21 cellular contexts compared by ENCODE assay signal in the genomic region with DNA sequence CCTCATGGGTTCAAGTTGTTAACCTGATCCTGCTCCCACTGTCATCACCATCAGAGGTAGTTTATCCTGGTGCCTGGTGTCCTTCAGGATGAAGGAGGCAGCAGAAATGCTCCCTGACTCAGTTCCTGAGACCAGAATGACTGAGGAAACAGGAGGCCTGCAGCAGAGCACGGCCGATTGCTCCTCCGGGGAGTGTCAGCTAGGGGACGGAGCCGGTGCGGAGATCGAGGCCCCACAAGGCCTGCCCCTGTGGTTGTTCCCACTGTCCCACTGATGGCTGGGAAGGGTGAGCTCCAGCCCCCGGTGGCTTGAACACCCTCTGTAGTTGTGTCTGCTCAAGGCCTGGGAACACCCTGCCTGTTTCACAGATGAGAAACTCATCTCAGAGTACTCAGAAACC. TPM values are rescaled to one million over a fixed set of nuclear protein-coding genes. Genes with fewer than 3 reads are reported as not detected.
DNase-seq lines count a peak whose midpoint lies in the region; FAIRE-seq and TF ChIP-seq lines count a peak whose summit lies in the region.
"Had no signal": no experiment of that assay in that cellular context is flagged by ENCODE, and none has a peak within 500 bp of the region (broad histone marks: within the 10 kb centered on the region; RNA-seq: fewer than 3 reads in every experiment).

No MANE protein-coding gene starts in this region.

- H2AFZ ChIP-seq in mesenchymal stem cell (ENCODE audit: low read depth, low read length) = no peak overlapping the region

- TF ChIP-seq CTCF in brain microvascular endothelial cell (IDR thresholded peaks at IDR 0.05; ENCODE audit: low read depth, low read length, missing control alignments) (no peak), sigmoid colon (IDR thresholded peaks at IDR 0.05) (no peak)

- DNase-seq in brain microvascular endothelial cell (no peak), mesenchymal stem cell (no peak), sigmoid colon (peak; percentile 45), HT-29 (ENCODE audit: low spot score) (no peak), CD1c-positive myeloid dendritic cell (ENCODE audit: extremely low spot score) (no peak), H54 (ENCODE audit: insufficient read length, low spot score) (no peak), C1 segment of cervical spinal cord (lab: John Stamatoyannopoulos, UW) (no peak)
- DNase-seq: activated CD8-positive, alpha-beta T cell treated with anti-CD3 and anti-CD28 coated beads, Interleukin-2, amount 10 ng/mL, durations not matched to agents 7 days and 5 days; activated naive CD4-positive, alpha-beta T cell; adrenal gland; CD4-positive, alpha-beta memory T cell; dorsolateral prefrontal cortex; erythroblast; foreskin keratinocyte; NCI-H187; NCI-H69; retina; stimulated activated CD4-positive, alpha-beta T cell treated with anti-CD3 and anti-CD28 coated beads, Interleukin-12 subunit alpha, Interleukin-12 subunit beta, amount 100 ng/mL, for 4 hours; SW 1271 had no signal

- peaks cover 25% of the 10 kb centered on the region for H3K36me3 ChIP-seq in HUES6 (ENCODE audit: control insufficient read depth, insufficient read depth, low read length)
- H3K36me3 ChIP-seq in brain microvascular endothelial cell (replicated peaks) = peaks cover 13% of the 10 kb centered on the region
- H3K36me3 ChIP-seq in mesenchymal stem cell (ENCODE audit: control insufficient read depth in 1 of 2, insufficient read depth in 2 of 2, low read depth in 1 of 2, low read length in 2 of 2) = peaks cover 54 to 64% of the 10 kb centered on the region in 2 experiments
- H3K36me3 ChIP-seq in sigmoid colon = peaks cover 0 to 3% (median 0%) of the 10 kb centered on the region in 4 donors
- H3K36me3 ChIP-seq: adrenal gland had no signal

- no peak overlapping the region for H3K4me3 ChIP-seq in HUES6 (ENCODE audit: low read depth, low read length)
- no peak overlapping the region for H3K4me3 ChIP-seq in brain microvascular endothelial cell (ENCODE audit: low read depth, low read length)
- no peak overlapping the region for H3K4me3 ChIP-seq in mesenchymal stem cell (ENCODE audit: insufficient read depth in 1 of 2, low read depth in 1 of 2, low read length in 2 of 2)
- no peak overlapping the region for H3K4me3 ChIP-seq in sigmoid colon
- H3K4me3 ChIP-seq: adrenal gland, dorsolateral prefrontal cortex had no signal

- no peak overlapping the region for H3K4me2 ChIP-seq in mesenchymal stem cell (ENCODE audit: low read length, poor library complexity, severe bottlenecking)

- in situ Hi-C loops in brain microvascular endothelial cell (cut with HindIII; ENCODE audit: low pct_ligation_motif_present, low sequenced_read_pairs) = no loop called here

- TF ChIP-seq EP300 in sigmoid colon (IDR thresholded peaks at IDR 0.05) = no peak

- no peaks in the 10 kb centered on the region for H3K9me3 ChIP-seq in HUES6 (ENCODE audit: control insufficient read depth, insufficient read depth, low read depth, low read length)
- no peaks in the 10 kb centered on the region for H3K9me3 ChIP-seq in mesenchymal stem cell (ENCODE audit: control insufficient read depth, low read length)
- H3K9me3 ChIP-seq in sigmoid colon = no peaks in the 10 kb centered on the region
- H3K9me3 ChIP-seq: adrenal gland had no signal

- H2BK15ac ChIP-seq in mesenchymal stem cell (ENCODE audit: low read depth, poor library complexity, severe bottlenecking) = no peak overlapping the region

- peak overlapping the region; percentile 10 to 45 for H3K4ac ChIP-seq in mesenchymal stem cell (ENCODE audit: low read depth in 1 of 2, low read length in 2 of 2)

- peak overlapping the region; percentile 9 for H2BK120ac ChIP-seq in mesenchymal stem cell (ENCODE audit: low read depth, low read length)

- H3K4me1 ChIP-seq in HUES6 (ENCODE audit: control insufficient read depth, insufficient read depth, low read length) (peaks cover 75% of the 10 kb centered on the region), mesenchymal stem cell (ENCODE audit: control insufficient read depth, insufficient read depth, low read depth, low read length) (peaks cover 58% of the 10 kb centered on the region), sigmoid colon (peaks cover 0 to 77% (median 49%) of the 10 kb centered on the region in 4 donors)
- H3K4me1 ChIP-seq: foreskin keratinocyte had no signal

- H4K91ac ChIP-seq in mesenchymal stem cell (ENCODE audit: low read length) = peak overlapping the region; percentile 12

- H3K27me3 ChIP-seq in HUES6 (ENCODE audit: control insufficient read depth, insufficient read depth, low read length) = no peaks in the 10 kb centered on the region
- H3K27me3 ChIP-seq in brain microvascular endothelial cell (replicated peaks) = no peaks in the 10 kb centered on the region
- H3K27me3 ChIP-seq in mesenchymal stem cell (ENCODE audit: control insufficient read depth in 1 of 2, insufficient read depth in 1 of 2, low read length in 2 of 2) = no peaks in the 10 kb centered on the region
- H3K27me3 ChIP-seq in sigmoid colon = no peaks in the 10 kb centered on the region
- H3K27me3 ChIP-seq: adrenal gland, dorsolateral prefrontal cortex, foreskin keratinocyte had no signal

- no peak overlapping the region for H4K8ac ChIP-seq in mesenchymal stem cell (ENCODE audit: low read length)

- TF ChIP-seq POLR2A in sigmoid colon (IDR thresholded peaks at IDR 0.05) (no peak), H54 (IDR thresholded peaks at IDR 0.05; ENCODE audit: low read depth, low read length) (no peak)

- H3K9ac ChIP-seq in HUES6 (ENCODE audit: low read length) = peak overlapping the region; percentile 46
- no peak overlapping the region for H3K9ac ChIP-seq in mesenchymal stem cell (ENCODE audit: low read length)

- intact Hi-C loops in sigmoid colon (cut with DNase I) = no loop called here

- H3K23ac ChIP-seq in mesenchymal stem cell (ENCODE audit: low read length in 2 of 2) = no peak overlapping the region

- peak overlapping the region; percentile 40 for H2BK5ac ChIP-seq in mesenchymal stem cell (ENCODE audit: low read depth, low read length, poor library complexity, severe bottlenecking)

- H2BK12ac ChIP-seq in mesenchymal stem cell (ENCODE audit: low read length in 2 of 2) = peak overlapping the region in 1 of 2 experiments; percentile 1

- no peak overlapping the region for H3K14ac ChIP-seq in mesenchymal stem cell (ENCODE audit: low read length in 2 of 2)

- no peak for FAIRE-seq in H54 (lab: Jason Lieb, UNC)
- FAIRE-seq: bronchial epithelial cell had no signal

- WGBS in mesenchymal stem cell = 63% methylated on average over 7 of the region's 8 CpGs
- 94 to 95% methylated on average over 8 of the region's 8 CpGs for WGBS in sigmoid colon, 2 donors

- H3K27ac ChIP-seq in HUES6 (ENCODE audit: low read depth, low read length) (peak overlapping the region; percentile 54; the same call in 1 of the 2 replicates), brain microvascular endothelial cell (peak overlapping the region; percentile 37), mesenchymal stem cell (ENCODE audit: low read length, poor library complexity, severe bottlenecking) (peak overlapping the region; percentile 91), sigmoid colon (no peak overlapping the region)
- H3K27ac ChIP-seq: adrenal gland, foreskin keratinocyte had no signal

- peak overlapping the region; percentile 93 for H2AK5ac ChIP-seq in mesenchymal stem cell (ENCODE audit: low read length, severe bottlenecking)

- H3K79me1 ChIP-seq in mesenchymal stem cell (replicated peaks; ENCODE audit: low read length, poor library complexity, severe bottlenecking) = no peaks in the 10 kb centered on the region

- peak overlapping the region; percentile 10 to 29 for H3K18ac ChIP-seq in mesenchymal stem cell (ENCODE audit: low read depth in 1 of 2, low read length in 2 of 2)

RNA-seq across cellular contexts. Expression of a gene that starts 45.6 kb away (rescaled TPM):
- polyA plus RNA-seq in mesenchymal stem cell (2013, experiment 1 of 2) = 48.8 TPM
- 47.7 TPM for polyA plus RNA-seq in mesenchymal stem cell (2013, experiment 2 of 2)
- 10 to 100 TPM; 11.4 to 22.8 (median 19.1) TPM for total RNA-seq in sigmoid colon
- polyA plus RNA-seq in sigmoid colon = 10 to 100 TPM in 1 of 3 donors, 1 to 10 TPM in 2; 4.8 to 14.0 (median 7.2) TPM
- total RNA-seq in HT-29 (2014; rRNA removed; shearing (Covaris generic)) = 42.9 and 44.5 TPM in 2 replicates
- total RNA-seq: activated CD8-positive, alpha-beta T cell treated with anti-CD3 and anti-CD28 coated beads, Interleukin-2, amount 10 ng/mL, durations not matched to agents 7 days and 5 days had no signal
- polyA plus RNA-seq: CD4-positive, alpha-beta memory T cell had no signal

Comparison
In these comparisons a context has a peak if more than half of its experiments do, and no peak if none do; other contexts are left out.
1. H3K27ac ChIP-seq: peak in HUES6 (single experiment), brain microvascular endothelial cell (single experiment) and mesenchymal stem cell (single experiment); none in sigmoid colon (0 of 4).